ENCODE assay signal across 10 cellular contexts in genomic region chr14:90301122-90301521, GRCh38. TPM values are rescaled to one million over a fixed set of nuclear protein-coding genes. Genes with fewer than 3 reads are reported as not detected.
DNase-seq lines count a peak whose midpoint lies in the region; ATAC-seq and TF ChIP-seq lines count a peak whose summit lies in the region.
"Had no signal": no experiment of that assay in that cellular context is flagged by ENCODE, and none has a peak within 500 bp of the region (broad histone marks: within the 10 kb centered on the region; RNA-seq: fewer than 3 reads in every experiment).

No MANE protein-coding gene starts in this region.

- peaks cover 2% of the 10 kb centered on the region for H3K9me3 Mint-ChIP-seq in activated CD8-positive, alpha-beta memory T cell treated with anti-CD3 and anti-CD28 coated beads, Interleukin-2, amount 10 ng/mL, durations not matched to agents 7 days and 5 days (ENCODE audit: low read depth)
- peaks cover 4% of the 10 kb centered on the region for H3K9me3 Mint-ChIP-seq in WTC11

- peaks cover 14% of the 10 kb centered on the region for H3K4me1 Mint-ChIP-seq in activated CD8-positive, alpha-beta memory T cell treated with anti-CD3 and anti-CD28 coated beads, Interleukin-2, amount 10 ng/mL, durations not matched to agents 7 days and 5 days
- H3K4me1 Mint-ChIP-seq in WTC11: peaks cover 51% of the 10 kb centered on the region

- H3K27me3 ChIP-seq in esophagus squamous epithelium (no peaks in the 10 kb centered on the region), spleen (replicated peaks in 1 of 7) (no peaks in the 10 kb centered on the region)

- H3K4me3 ChIP-seq in esophagus squamous epithelium (no peak overlapping the region), spleen (no peak overlapping the region)

- H3K27ac Mint-ChIP-seq in activated CD8-positive, alpha-beta memory T cell treated with anti-CD3 and anti-CD28 coated beads, Interleukin-2, amount 10 ng/mL, durations not matched to agents 7 days and 5 days: peak overlapping the region; percentile 59
- peak overlapping the region; percentile 84 for H3K27ac Mint-ChIP-seq in WTC11

- H3K4me3 Mint-ChIP-seq in activated CD8-positive, alpha-beta memory T cell treated with anti-CD3 and anti-CD28 coated beads, Interleukin-2, amount 10 ng/mL, durations not matched to agents 7 days and 5 days: no peak overlapping the region
- H3K4me3 Mint-ChIP-seq in WTC11: no peak overlapping the region

- H3K4me1 ChIP-seq in esophagus squamous epithelium: peaks cover 0 to 20% (median 3%) of the 10 kb centered on the region in 3 donors
- peaks cover 0 to 55% (median 18%) of the 10 kb centered on the region in 6 donors for H3K4me1 ChIP-seq in spleen

- intact Hi-C loops in esophagus squamous epithelium (cut with DNase I): no loop called here
- intact Hi-C loops in spleen (cut with DNase I; ENCODE audit: low total_unique reads): loop anchor here (5.0 kb wide), 1 partner anchor 396 kb away; no protein-coding TSS in a partner anchor

- H3K27me3 Mint-ChIP-seq in activated CD8-positive, alpha-beta memory T cell treated with anti-CD3 and anti-CD28 coated beads, Interleukin-2, amount 10 ng/mL, durations not matched to agents 7 days and 5 days: no peaks in the 10 kb centered on the region
- no peaks in the 10 kb centered on the region; the same call in 1 of the 2 replicates for H3K27me3 Mint-ChIP-seq in WTC11 (ENCODE audit: low read depth)

- no peak for TF ChIP-seq POLR2A in esophagus squamous epithelium (IDR thresholded peaks at IDR 0.05)
- TF ChIP-seq POLR2A in spleen (IDR thresholded peaks at IDR 0.05): no peak

- 69 to 74% methylated on average over 5 to 6 of the region's 6 CpGs for WGBS in esophagus squamous epithelium, 2 donors
- WGBS in spleen, 5 donors: 65 to 85% (median 69%) methylated on average over 6 of the region's 6 CpGs

- H3K36me3 ChIP-seq in esophagus squamous epithelium (peaks cover 0 to 74% (median 25%) of the 10 kb centered on the region in 3 donors), spleen (peaks cover 0 to 86% (median 41%) of the 10 kb centered on the region in 6 donors)

- peak; percentile 32 for ATAC-seq in activated CD8-positive, alpha-beta memory T cell treated with anti-CD3 and anti-CD28 coated beads, Interleukin-2, amount 10 ng/mL, durations not matched to agents 7 days and 5 days
- ATAC-seq in WTC11 (no peak), HG03097 (IDR thresholded peaks at IDR 0.05; ENCODE audit: low FRiP score, unreplicated experiment) (no peak)

- H3K36me3 Mint-ChIP-seq in activated CD8-positive, alpha-beta memory T cell treated with anti-CD3 and anti-CD28 coated beads, Interleukin-2, amount 10 ng/mL, durations not matched to agents 7 days and 5 days: peaks cover 17% of the 10 kb centered on the region
- peaks cover 30% of the 10 kb centered on the region for H3K36me3 Mint-ChIP-seq in WTC11

- POLR2A ChIA-PET in WTC11 (lab: Charles Lee): no interaction called here

- no peaks in the 10 kb centered on the region for H3K9me3 ChIP-seq in esophagus squamous epithelium
- H3K9me3 ChIP-seq in spleen: no peaks in the 10 kb centered on the region

- no peak for TF ChIP-seq CTCF in WTC11 (IDR thresholded peaks at IDR 0.05)
- no peak for TF ChIP-seq CTCF in esophagus squamous epithelium (IDR thresholded peaks at IDR 0.05)
- TF ChIP-seq CTCF in spleen (IDR thresholded peaks at IDR 0.05 in 8 of 11, conservative IDR thresholded peaks at IDR 0.05 in 3 of 11): no peak

- CTCF ChIA-PET in activated CD8-positive, alpha-beta memory T cell treated with anti-CD3 and anti-CD28 coated beads, Interleukin-2, amount 10 ng/mL, durations not matched to agents 7 days and 5 days (lab: Charles Lee): interaction anchor here (0.8 to 4.1 kb wide), 7 partner anchors 18 to 458 kb away, joined by 3 to 20 read pairs (median 4); no protein-coding TSS in a partner anchor
- CTCF ChIA-PET in WTC11 (lab: Charles Lee): interaction anchor here (0.7 to 1.4 kb wide), 12 partner anchors 12 to 516 kb away, joined by 3 to 21 read pairs (median 4); no protein-coding TSS in a partner anchor

- DNase-seq in activated CD8-positive, alpha-beta memory T cell treated with anti-CD3 and anti-CD28 coated beads, Interleukin-2, amount 10 ng/mL, durations not matched to agents 7 days and 5 days: peak; percentile 37
- no peak for DNase-seq in activated CD8-positive, alpha-beta memory T cell treated with anti-CD3 and anti-CD28 coated beads, Interleukin-2, amount 50 U/mL, for 48 hours
- DNase-seq in WTC11 (ENCODE audit: low spot score) (no peak), esophagus squamous epithelium (lab: John Stamatoyannopoulos, UW) (no peak), spleen (no peak), GDM1 (lab: John Stamatoyannopoulos, UW) (no peak), GM03348 (ENCODE audit: low spot score) (no peak)
- DNase-seq: activated T-cell treated with anti-CD3 and anti-CD28 coated beads, Interleukin-2, amount 50 U/mL, for 1 hour; NCI-H1048 had no signal

- H3K27ac ChIP-seq in esophagus squamous epithelium (peak overlapping the region in 3 of 4 donors; percentile 32 to 64 (median 54)), spleen (peak overlapping the region in 7 of 8 donors; percentile 5 to 78 (median 65))

TF ChIP-seq in WTC11, 78 proteins besides CTCF, POLR2A, EP300 and RAD21 (continues in another document):
- TF ChIP-seq NFATC4 (CRISPR knock-in tag; IDR thresholded peaks at IDR 0.05): no peak
- TF ChIP-seq NR1H2 (CRISPR knock-in tag; IDR thresholded peaks at IDR 0.05): no peak
- no peak for TF ChIP-seq NR3C1 (CRISPR knock-in tag; conservative IDR thresholded peaks at IDR 0.05; ENCODE audit: low read depth)
- TF ChIP-seq, protein P1, sequence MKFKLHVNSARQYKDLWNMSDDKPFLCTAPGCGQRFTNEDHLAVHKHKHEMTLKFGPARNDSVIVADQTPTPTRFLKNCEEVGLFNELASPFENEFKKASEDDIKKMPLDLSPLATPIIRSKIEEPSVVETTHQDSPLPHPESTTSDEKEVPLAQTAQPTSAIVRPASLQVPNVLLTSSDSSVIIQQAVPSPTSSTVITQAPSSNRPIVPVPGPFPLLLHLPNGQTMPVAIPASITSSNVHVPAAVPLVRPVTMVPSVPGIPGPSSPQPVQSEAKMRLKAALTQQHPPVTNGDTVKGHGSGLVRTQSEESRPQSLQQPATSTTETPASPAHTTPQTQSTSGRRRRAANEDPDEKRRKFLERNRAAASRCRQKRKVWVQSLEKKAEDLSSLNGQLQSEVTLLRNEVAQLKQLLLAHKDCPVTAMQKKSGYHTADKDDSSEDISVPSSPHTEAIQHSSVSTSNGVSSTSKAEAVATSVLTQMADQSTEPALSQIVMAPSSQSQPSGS (CRISPR knock-in tag; IDR thresholded peaks at IDR 0.05; ENCODE audit: borderline replicate concordance, low read depth): no peak
- TF ChIP-seq, protein P2, sequence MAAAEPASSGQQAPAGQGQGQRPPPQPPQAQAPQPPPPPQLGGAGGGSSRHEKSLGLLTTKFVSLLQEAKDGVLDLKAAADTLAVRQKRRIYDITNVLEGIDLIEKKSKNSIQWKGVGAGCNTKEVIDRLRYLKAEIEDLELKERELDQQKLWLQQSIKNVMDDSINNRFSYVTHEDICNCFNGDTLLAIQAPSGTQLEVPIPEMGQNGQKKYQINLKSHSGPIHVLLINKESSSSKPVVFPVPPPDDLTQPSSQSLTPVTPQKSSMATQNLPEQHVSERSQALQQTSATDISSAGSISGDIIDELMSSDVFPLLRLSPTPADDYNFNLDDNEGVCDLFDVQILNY (CRISPR knock-in tag; IDR thresholded peaks at IDR 0.05): no peak
- TF ChIP-seq, protein P3, sequence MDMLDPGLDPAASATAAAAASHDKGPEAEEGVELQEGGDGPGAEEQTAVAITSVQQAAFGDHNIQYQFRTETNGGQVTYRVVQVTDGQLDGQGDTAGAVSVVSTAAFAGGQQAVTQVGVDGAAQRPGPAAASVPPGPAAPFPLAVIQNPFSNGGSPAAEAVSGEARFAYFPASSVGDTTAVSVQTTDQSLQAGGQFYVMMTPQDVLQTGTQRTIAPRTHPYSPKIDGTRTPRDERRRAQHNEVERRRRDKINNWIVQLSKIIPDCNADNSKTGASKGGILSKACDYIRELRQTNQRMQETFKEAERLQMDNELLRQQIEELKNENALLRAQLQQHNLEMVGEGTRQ (CRISPR knock-in tag; IDR thresholded peaks at IDR 0.05): no peak
- no peak for TF ChIP-seq KAT7 (CRISPR knock-in tag; IDR thresholded peaks at IDR 0.05; ENCODE audit: borderline replicate concordance)
- TF ChIP-seq NFE2L1 (CRISPR knock-in tag; IDR thresholded peaks at IDR 0.05): no peak
- TF ChIP-seq, protein P4, sequence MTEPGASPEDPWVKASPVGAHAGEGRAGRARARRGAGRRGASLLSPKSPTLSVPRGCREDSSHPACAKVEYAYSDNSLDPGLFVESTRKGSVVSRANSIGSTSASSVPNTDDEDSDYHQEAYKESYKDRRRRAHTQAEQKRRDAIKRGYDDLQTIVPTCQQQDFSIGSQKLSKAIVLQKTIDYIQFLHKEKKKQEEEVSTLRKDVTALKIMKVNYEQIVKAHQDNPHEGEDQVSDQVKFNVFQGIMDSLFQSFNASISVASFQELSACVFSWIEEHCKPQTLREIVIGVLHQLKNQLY (CRISPR knock-in tag; IDR thresholded peaks at IDR 0.05): no peak
- no peak for TF ChIP-seq PRRX2 (CRISPR knock-in tag; IDR thresholded peaks at IDR 0.05)

RNA-seq across cellular contexts. Expression of gene NRDE2, which starts 30.6 kb away (rescaled TPM):
- total RNA-seq in activated CD8-positive, alpha-beta memory T cell treated with anti-CD3 and anti-CD28 coated beads, Interleukin-2, amount 10 ng/mL, durations not matched to agents 7 days and 5 days: 10 to 100 TPM; 30.3 TPM
- 12.1 to 13.5 TPM (median 12.2 TPM) in 3 replicates for total RNA-seq in WTC11 (2021)
- total RNA-seq in esophagus squamous epithelium: 10 to 100 TPM in 3 of 4 donors, 1 to 10 TPM in 1; 9.6 to 13.4 (median 10.3) TPM
- total RNA-seq in spleen: 10 to 100 TPM; 15.2 to 28.9 (median 22.4) TPM
- polyA plus RNA-seq in spleen: 10 to 100 TPM in 2 of 3 donors, 1 to 10 TPM in 1; 6.3 to 13.2 (median 11.3) TPM

RNA-seq across cellular contexts. Expression of gene PSMC1, which starts 44.8 kb away (rescaled TPM):
- 100 to 1,000 TPM in 1 of 2 experiments, 10 to 100 TPM in 1; 93.1 to 120 TPM for total RNA-seq in activated CD8-positive, alpha-beta memory T cell treated with anti-CD3 and anti-CD28 coated beads, Interleukin-2, amount 10 ng/mL, durations not matched to agents 7 days and 5 days
- 75.9 to 92.8 TPM (median 88.9 TPM) in 3 replicates for total RNA-seq in WTC11 (2021)
- 100 to 1,000 TPM; 102 to 199 (median 142) TPM for total RNA-seq in esophagus squamous epithelium
- total RNA-seq in spleen: 100 to 1,000 TPM in 1 of 7 donors, 10 to 100 TPM in 6; 70.7 to 103 (median 83.3) TPM
- 100 to 1,000 TPM in 1 of 3 donors, 10 to 100 TPM in 2; 72.4 to 104 (median 85.9) TPM for polyA plus RNA-seq in spleen
